ENCODE assay signal across 12 cellular contexts in genomic region chr14:73027984-73028383, GRCh38. TPM values are rescaled to one million over a fixed set of nuclear protein-coding genes. Genes with fewer than 3 reads are reported as not detected.
DNase-seq lines count a peak whose midpoint lies in the region; ATAC-seq, FAIRE-seq and TF ChIP-seq lines count a peak whose summit lies in the region.
"Had no signal": no experiment of that assay in that cellular context is flagged by ENCODE, and none has a peak within 500 bp of the region (broad histone marks: within the 10 kb centered on the region; RNA-seq: fewer than 3 reads in every experiment).

No MANE protein-coding gene starts in this region.

- CTCF ChIA-PET in Calu3 (lab: Charles Lee) (no interaction called here), K562 (lab: Yijun Ruan, JAX; ENCODE audit: low intra/inter-chr PET ratio) (no interaction called here)

- no peaks in the 10 kb centered on the region for H4K20me1 ChIP-seq in KMS-11 (ENCODE audit: insufficient read depth)
- no peaks in the 10 kb centered on the region for H4K20me1 ChIP-seq in K562 (replicated peaks; ENCODE audit: control insufficient read depth, insufficient read depth, low read length)

- no peak overlapping the region for H3K27ac Mint-ChIP-seq in Calu3 (ENCODE audit: unreplicated experiment)
- H3K27ac Mint-ChIP-seq in nephron progenitor cell = no peak overlapping the region

- BruUV-seq in Calu3 (replicated peaks; lab: Mats Ljungman, UMichigan) (no TSS peak), K562 (replicated peaks; lab: Mats Ljungman, UMichigan) (no TSS peak)

- no peak for TF ChIP-seq RAD21 in K562 (CRISPR knock-in tag; conservative IDR thresholded peaks at IDR 0.05 in 1 of 2, IDR thresholded peaks at IDR 0.05 in 1 of 2)

- H3K27me3 ChIP-seq in KMS-11 (ENCODE audit: insufficient read depth, low read depth) = no peaks in the 10 kb centered on the region
- no peaks in the 10 kb centered on the region for H3K27me3 ChIP-seq in K562 (ENCODE audit: control insufficient read depth in 2 of 2, insufficient read depth in 2 of 2, low read length in 2 of 2)
- H3K27me3 ChIP-seq: brain microvascular endothelial cell, neutrophil had no signal

- intact Hi-C loops in Calu3 (cut with micrococcal nuclease; ENCODE audit: unreplicated experiment) = no loop called here
- intact Hi-C loops in K562 (cut with micrococcal nuclease) = no loop called here

- POLR2A ChIA-PET in K562 (lab: Yijun Ruan, JAX) = interaction anchor here (1.2 to 4.1 kb wide), 3 partner anchors 10 to 30 kb away, joined by 4 to 15 read pairs (median 5); partner anchors contain the start of gene RBM25

- H3K36me3 ChIP-seq in KMS-11 (ENCODE audit: insufficient read depth) (no peaks in the 10 kb centered on the region), K562 (ENCODE audit: control insufficient read depth, insufficient read depth, low read length) (peaks cover 8% of the 10 kb centered on the region; the same call in 1 of the 3 replicates)

- no peaks in the 10 kb centered on the region for H3K9me3 Mint-ChIP-seq in Calu3 (ENCODE audit: low read depth, unreplicated experiment)
- no peaks in the 10 kb centered on the region for H3K9me3 Mint-ChIP-seq in nephron progenitor cell

- DNase-seq in Calu3 (no peak), K562 (ENCODE audit: extremely low read depth in 1 of 4, low spot score in 3 of 4) (no peak), nephron progenitor cell (no peak), SIG-M5 (lab: John Stamatoyannopoulos, UW) (no peak), GM20000 (ENCODE audit: low spot score) (no peak), NCI-H2227 (lab: John Stamatoyannopoulos, UW; ENCODE audit: unreplicated experiment) (no peak)
- DNase-seq: brain microvascular endothelial cell; effector CD8-positive, alpha-beta T cell; NCI-H1092; NCI-H345 had no signal

- H3K4me1 ChIP-seq in KMS-11 (ENCODE audit: low read depth, poor library complexity, severe bottlenecking) (peaks cover 15% of the 10 kb centered on the region), K562 (replicated peaks in 1 of 2; ENCODE audit: control insufficient read depth in 2 of 2, insufficient read depth in 2 of 2, low read length in 2 of 2) (peaks cover 0 to 5% of the 10 kb centered on the region in 2 experiments; a peak in 3 of 5 replicates)

- peak overlapping the region; percentile 68; the same call in 1 of the 2 replicates for H2AFZ ChIP-seq in KMS-11 (ENCODE audit: low read depth)
- H2AFZ ChIP-seq in K562 (ENCODE audit: low read depth, low read length) = peak overlapping the region; percentile 94

- TF ChIP-seq POLR2A in K562 (conservative IDR thresholded peaks at IDR 0.05) = no peak

- H3K9ac ChIP-seq in KMS-11 (no peak overlapping the region), K562 (ENCODE audit: insufficient read depth in 1 of 2, low read depth in 2 of 2, low read length in 2 of 2) (peak overlapping the region in 1 of 2 experiments; percentile 62; a peak in 1 of 4 replicates)

- H3K27me3 Mint-ChIP-seq in Calu3 (ENCODE audit: unreplicated experiment) (no peaks in the 10 kb centered on the region), nephron progenitor cell (ENCODE audit: low read depth, poor library complexity) (no peaks in the 10 kb centered on the region)

- H3K4me2 ChIP-seq in KMS-11 (peak overlapping the region; percentile 70), K562 (ENCODE audit: insufficient read depth, low read length) (peak overlapping the region; percentile 85; the same call in 1 of the 2 replicates)

- no peak overlapping the region for H3K27ac ChIP-seq in KMS-11
- peak overlapping the region; percentile 69; the same call in 2 of the 3 replicates for H3K27ac ChIP-seq in K562 (ENCODE audit: extremely low read depth, low read depth, low read length)
- H3K27ac ChIP-seq: brain microvascular endothelial cell had no signal

- H3K4me1 Mint-ChIP-seq in Calu3 (ENCODE audit: low read depth, unreplicated experiment) (peaks cover 7% of the 10 kb centered on the region), nephron progenitor cell (peaks cover 39% of the 10 kb centered on the region)

- H3K79me2 ChIP-seq in KMS-11 (ENCODE audit: insufficient read depth, low read depth) (no peaks in the 10 kb centered on the region), K562 (ENCODE audit: control insufficient read depth, insufficient read depth, low read length) (peaks cover 7% of the 10 kb centered on the region; the same call in 1 of the 3 replicates)

- no peak for TF ChIP-seq CTCF in Calu3 (IDR thresholded peaks at IDR 0.05; ENCODE audit: unreplicated experiment)
- TF ChIP-seq CTCF in KMS-11 (conservative IDR thresholded peaks at IDR 0.05; ENCODE audit: low read depth, low read length) = no peak
- no peak for TF ChIP-seq CTCF in K562 (IDR thresholded peaks at IDR 0.05 in 2 of 3, conservative IDR thresholded peaks at IDR 0.05 in 1 of 3; ENCODE audit: insufficient read depth in 2 of 3, low read depth in 1 of 3, low read length in 3 of 3)
- TF ChIP-seq CTCF in nephron progenitor cell (IDR thresholded peaks at IDR 0.05) = no peak
- TF ChIP-seq CTCF in GM20000 (IDR thresholded peaks at IDR 0.05; ENCODE audit: extremely low read depth, missing control alignments) = no peak

- H3K4me3 ChIP-seq in KMS-11 (IDR thresholded peaks at IDR 0.05; ENCODE audit: insufficient read depth, low read depth, low read length) (no peak overlapping the region), K562 (no peak overlapping the region)

- H3K36me3 Mint-ChIP-seq in Calu3 (ENCODE audit: insufficient read depth, unreplicated experiment) = peaks cover 14% of the 10 kb centered on the region
- H3K36me3 Mint-ChIP-seq in nephron progenitor cell (ENCODE audit: low read depth) = peaks cover 14% of the 10 kb centered on the region

- FAIRE-seq in K562 (lab: Jason Lieb, UNC) = no peak

- no peaks in the 10 kb centered on the region for H3K9me1 ChIP-seq in K562 (ENCODE audit: control insufficient read depth, insufficient read depth, low read length)

- H3K4me3 Mint-ChIP-seq in Calu3 (ENCODE audit: low read depth, unreplicated experiment) = peak overlapping the region; percentile 80
- peak overlapping the region; percentile 95 for H3K4me3 Mint-ChIP-seq in nephron progenitor cell

- no peak for TF ChIP-seq EP300 in K562 (IDR thresholded peaks at IDR 0.05; ENCODE audit: low read length)

- in situ Hi-C loops in K562 (cut with MboI) = loop anchor here (25.0 kb wide), 1 partner anchor 434 kb away; the partner anchor contains the start of gene NUMB

- H3K9me3 ChIP-seq in K562 (replicated peaks; ENCODE audit: control insufficient read depth, insufficient read depth, low read depth, low read length) = no peaks in the 10 kb centered on the region
- H3K9me3 ChIP-seq: neutrophil had no signal

- no peak for ATAC-seq in K562

TF ChIP-seq in K562, 482 proteins besides CTCF, POLR2A, EP300 and RAD21 (continues in another document):
- TF ChIP-seq ZNF668 (CRISPR knock-in tag; IDR thresholded peaks at IDR 0.05) (peak; percentile 86; the same call in 1 of the 2 replicates), CREB3 (tag; conservative IDR thresholded peaks at IDR 0.05; ENCODE audit: low read depth) (peak; percentile 89), RCOR1 (IDR thresholded peaks at IDR 0.05; ENCODE audit: borderline replicate concordance in 1 of 2, low read depth in 2 of 2, low read length in 2 of 2) (no peak), ERF (CRISPR knock-in tag; IDR thresholded peaks at IDR 0.05) (no peak)

RNA-seq across cellular contexts. Expression of gene ZFYVE1, which starts 1.1 kb away (rescaled TPM):
- total RNA-seq in Calu3 (2022) (10.6 and 11.9 TPM in 2 replicates), K562 (2014; rRNA removed) (2.4 and 5.5 TPM in 2 replicates), K562 (2014; rRNA removed; fragmentation: Illumina TruSeq; extraction: Trizol) (2.8 and 3.0 TPM in 2 replicates), K562 (2015; rRNA removed; fragmentation: Illumina TruSeq; extraction: Trizol) (2.4 and 2.5 TPM in 2 replicates), K562 (2021) (3.2 and 4.9 TPM in 2 replicates)
- total RNA-seq in K562 (2011; cell fraction: chromatin; rRNA removed; ENCODE audit: low replicate concordance) = 19.9 and 31.7 TPM in 2 replicates
- total RNA-seq in K562 (2011; cell fraction: nucleolus; rRNA removed) = 14.6 and 14.8 TPM in 2 replicates
- total RNA-seq in K562 (2011; cell fraction: nucleoplasm; rRNA removed) = 15.0 and 15.2 TPM in 2 replicates
- polyA plus RNA-seq in K562 (2011; rRNA removed) (4.4 and 5.0 TPM in 2 replicates), K562 (2014; fragmentation: Illumina TruSeq; extraction: Trizol) (3.1 and 3.4 TPM in 2 replicates), K562 (2014; fragmentation: Nextera tagmentation; extraction: Ambion mirVana) (1 to 10 TPM in 1 of 2 experiments, under 1 TPM in 1; 0.62 to 1.1 TPM), K562 (2014; rRNA removed) (3.9 and 4.4 TPM in 2 replicates)
- polyA plus RNA-seq in K562 (2011; cell fraction: cytosol; rRNA removed) = 4.5 and 4.7 TPM in 2 replicates
- polyA plus RNA-seq in K562 (2011; cell fraction: nucleus; rRNA removed) = 8.8 and 9.1 TPM in 2 replicates
- polyA plus RNA-seq in K562 (2012) = 5.6 and 9.8 TPM in 2 replicates
- 7.8 and 9.5 TPM in 2 replicates for polyA minus RNA-seq in K562 (2011; rRNA and poly(A)+ RNA removed)
- 3.7 and 3.8 TPM in 2 replicates for polyA minus RNA-seq in K562 (2011; cell fraction: cytosol; rRNA and poly(A)+ RNA removed)
- polyA minus RNA-seq in K562 (2011; cell fraction: nucleus; rRNA and poly(A)+ RNA removed) = 4.0 and 6.1 TPM in 2 replicates

RNA-seq across cellular contexts. Expression of gene RBM25, which starts 30.4 kb away (rescaled TPM):
- 87.5 and 94.2 TPM in 2 replicates for total RNA-seq in Calu3 (2022)
- 66.1 and 166 TPM in 2 replicates for total RNA-seq in K562 (2011; cell fraction: chromatin; rRNA removed; ENCODE audit: low replicate concordance)
- 34.0 and 41.3 TPM in 2 replicates for total RNA-seq in K562 (2011; cell fraction: nucleolus; rRNA removed)
- total RNA-seq in K562 (2011; cell fraction: nucleoplasm; rRNA removed) = 62.3 and 130 TPM in 2 replicates
- total RNA-seq in K562 (2014; rRNA removed) = 32.2 and 34.6 TPM in 2 replicates
- total RNA-seq in K562 (2014; rRNA removed; fragmentation: Illumina TruSeq; extraction: Trizol) = 48.1 and 55.6 TPM in 2 replicates
- 59.8 and 64.4 TPM in 2 replicates for total RNA-seq in K562 (2015; rRNA removed; fragmentation: Illumina TruSeq; extraction: Trizol)
- 47.3 and 51.4 TPM in 2 replicates for total RNA-seq in K562 (2021)
- polyA plus RNA-seq in K562 (2011; rRNA removed) = 28.8 and 38.1 TPM in 2 replicates
- 5.9 and 7.6 TPM in 2 replicates for polyA plus RNA-seq in K562 (2011; cell fraction: cytosol; rRNA removed)
- polyA plus RNA-seq in K562 (2011; cell fraction: nucleus; rRNA removed) = 118 and 157 TPM in 2 replicates
- 40.3 and 41.6 TPM in 2 replicates for polyA plus RNA-seq in K562 (2012)
- 64.4 and 80.1 TPM in 2 replicates for polyA plus RNA-seq in K562 (2014; fragmentation: Illumina TruSeq; extraction: Trizol)
- polyA plus RNA-seq in K562 (2014; fragmentation: Nextera tagmentation; extraction: Ambion mirVana) = 10 to 100 TPM; 28.6 to 36.7 TPM
- polyA plus RNA-seq in K562 (2014; rRNA removed) = 46.2 and 58.8 TPM in 2 replicates
- polyA minus RNA-seq in K562 (2011; rRNA and poly(A)+ RNA removed) = 32.7 and 44.1 TPM in 2 replicates
- polyA minus RNA-seq in K562 (2011; cell fraction: cytosol; rRNA and poly(A)+ RNA removed) = 15.0 and 20.6 TPM in 2 replicates
- polyA minus RNA-seq in K562 (2011; cell fraction: nucleus; rRNA and poly(A)+ RNA removed) = 58.8 and 84.0 TPM in 2 replicates
